1 cellular context compared by ENCODE assay signal in the genomic region with DNA sequence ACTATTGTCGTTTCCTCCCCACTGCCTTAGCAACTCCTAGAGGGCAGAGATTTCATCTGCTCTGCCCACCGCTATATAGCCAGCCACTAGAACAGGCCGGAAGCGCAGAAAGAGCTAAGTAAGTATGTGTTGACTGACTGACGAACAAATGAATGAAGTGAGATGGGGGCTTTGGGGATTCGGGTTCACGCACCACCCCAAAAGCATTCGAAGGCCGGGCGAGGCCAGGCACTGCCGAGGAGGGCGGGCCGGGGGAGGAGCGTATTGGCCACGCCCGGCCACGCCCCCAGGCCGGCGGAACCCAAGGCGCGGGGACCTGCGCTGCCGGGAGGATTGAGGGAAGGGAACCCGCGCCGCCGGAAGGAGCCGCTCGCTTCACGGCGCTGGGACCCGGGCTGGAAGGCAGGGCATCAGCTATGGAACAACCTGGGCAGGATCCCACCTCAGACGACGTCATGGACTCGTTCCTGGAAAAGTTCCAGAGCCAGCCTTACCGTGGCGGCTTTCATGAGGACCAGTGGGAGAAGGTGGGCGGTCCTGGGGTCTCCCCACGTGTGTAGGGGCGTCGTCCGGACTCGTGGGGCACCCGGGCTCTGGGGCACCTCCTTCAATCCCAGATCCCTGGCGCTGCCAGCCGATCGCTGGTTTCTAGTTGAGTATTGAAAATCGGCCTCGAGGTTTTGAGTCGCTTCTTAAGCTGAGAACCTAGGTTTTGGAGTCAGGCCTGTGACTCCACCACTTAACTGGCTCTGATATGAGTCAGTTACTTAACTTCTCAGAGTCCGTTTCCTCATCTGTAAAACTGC.
TF ChIP-seq lines count a peak whose summit lies in the region.

A gene with protein sequence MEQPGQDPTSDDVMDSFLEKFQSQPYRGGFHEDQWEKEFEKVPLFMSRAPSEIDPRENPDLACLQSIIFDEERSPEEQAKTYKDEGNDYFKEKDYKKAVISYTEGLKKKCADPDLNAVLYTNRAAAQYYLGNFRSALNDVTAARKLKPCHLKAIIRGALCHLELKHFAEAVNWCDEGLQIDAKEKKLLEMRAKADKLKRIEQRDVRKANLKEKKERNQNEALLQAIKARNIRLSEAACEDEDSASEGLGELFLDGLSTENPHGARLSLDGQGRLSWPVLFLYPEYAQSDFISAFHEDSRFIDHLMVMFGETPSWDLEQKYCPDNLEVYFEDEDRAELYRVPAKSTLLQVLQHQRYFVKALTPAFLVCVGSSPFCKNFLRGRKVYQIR (plus strand): TSS at position 369 of the 806 bp plus-strand sequence. CDS start 48 bp downstream, at position 417.

TF ChIP-seq in HepG2, 621 proteins besides CTCF, POLR2A, EP300 and RAD21 (continued from another document and continues in another):
- TF ChIP-seq, protein P1, sequence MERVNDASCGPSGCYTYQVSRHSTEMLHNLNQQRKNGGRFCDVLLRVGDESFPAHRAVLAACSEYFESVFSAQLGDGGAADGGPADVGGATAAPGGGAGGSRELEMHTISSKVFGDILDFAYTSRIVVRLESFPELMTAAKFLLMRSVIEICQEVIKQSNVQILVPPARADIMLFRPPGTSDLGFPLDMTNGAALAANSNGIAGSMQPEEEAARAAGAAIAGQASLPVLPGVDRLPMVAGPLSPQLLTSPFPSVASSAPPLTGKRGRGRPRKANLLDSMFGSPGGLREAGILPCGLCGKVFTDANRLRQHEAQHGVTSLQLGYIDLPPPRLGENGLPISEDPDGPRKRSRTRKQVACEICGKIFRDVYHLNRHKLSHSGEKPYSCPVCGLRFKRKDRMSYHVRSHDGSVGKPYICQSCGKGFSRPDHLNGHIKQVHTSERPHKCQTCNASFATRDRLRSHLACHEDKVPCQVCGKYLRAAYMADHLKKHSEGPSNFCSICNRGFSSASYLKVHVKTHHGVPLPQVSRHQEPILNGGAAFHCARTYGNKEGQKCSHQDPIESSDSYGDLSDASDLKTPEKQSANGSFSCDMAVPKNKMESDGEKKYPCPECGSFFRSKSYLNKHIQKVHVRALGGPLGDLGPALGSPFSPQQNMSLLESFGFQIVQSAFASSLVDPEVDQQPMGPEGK (CRISPR knock-in tag; IDR thresholded peaks at IDR 0.05), result peak; percentile 56; the same call in 1 of the 2 replicates
- TF ChIP-seq ZSCAN29 (CRISPR knock-in tag; conservative IDR thresholded peaks at IDR 0.05), result 0 out of 2 replicates have a peak, but pooled peaks have one; percentile 77
- TF ChIP-seq, protein P2, sequence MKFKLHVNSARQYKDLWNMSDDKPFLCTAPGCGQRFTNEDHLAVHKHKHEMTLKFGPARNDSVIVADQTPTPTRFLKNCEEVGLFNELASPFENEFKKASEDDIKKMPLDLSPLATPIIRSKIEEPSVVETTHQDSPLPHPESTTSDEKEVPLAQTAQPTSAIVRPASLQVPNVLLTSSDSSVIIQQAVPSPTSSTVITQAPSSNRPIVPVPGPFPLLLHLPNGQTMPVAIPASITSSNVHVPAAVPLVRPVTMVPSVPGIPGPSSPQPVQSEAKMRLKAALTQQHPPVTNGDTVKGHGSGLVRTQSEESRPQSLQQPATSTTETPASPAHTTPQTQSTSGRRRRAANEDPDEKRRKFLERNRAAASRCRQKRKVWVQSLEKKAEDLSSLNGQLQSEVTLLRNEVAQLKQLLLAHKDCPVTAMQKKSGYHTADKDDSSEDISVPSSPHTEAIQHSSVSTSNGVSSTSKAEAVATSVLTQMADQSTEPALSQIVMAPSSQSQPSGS (CRISPR knock-in tag; IDR thresholded peaks at IDR 0.05), result peak; percentile 86
- TF ChIP-seq, protein P3, sequence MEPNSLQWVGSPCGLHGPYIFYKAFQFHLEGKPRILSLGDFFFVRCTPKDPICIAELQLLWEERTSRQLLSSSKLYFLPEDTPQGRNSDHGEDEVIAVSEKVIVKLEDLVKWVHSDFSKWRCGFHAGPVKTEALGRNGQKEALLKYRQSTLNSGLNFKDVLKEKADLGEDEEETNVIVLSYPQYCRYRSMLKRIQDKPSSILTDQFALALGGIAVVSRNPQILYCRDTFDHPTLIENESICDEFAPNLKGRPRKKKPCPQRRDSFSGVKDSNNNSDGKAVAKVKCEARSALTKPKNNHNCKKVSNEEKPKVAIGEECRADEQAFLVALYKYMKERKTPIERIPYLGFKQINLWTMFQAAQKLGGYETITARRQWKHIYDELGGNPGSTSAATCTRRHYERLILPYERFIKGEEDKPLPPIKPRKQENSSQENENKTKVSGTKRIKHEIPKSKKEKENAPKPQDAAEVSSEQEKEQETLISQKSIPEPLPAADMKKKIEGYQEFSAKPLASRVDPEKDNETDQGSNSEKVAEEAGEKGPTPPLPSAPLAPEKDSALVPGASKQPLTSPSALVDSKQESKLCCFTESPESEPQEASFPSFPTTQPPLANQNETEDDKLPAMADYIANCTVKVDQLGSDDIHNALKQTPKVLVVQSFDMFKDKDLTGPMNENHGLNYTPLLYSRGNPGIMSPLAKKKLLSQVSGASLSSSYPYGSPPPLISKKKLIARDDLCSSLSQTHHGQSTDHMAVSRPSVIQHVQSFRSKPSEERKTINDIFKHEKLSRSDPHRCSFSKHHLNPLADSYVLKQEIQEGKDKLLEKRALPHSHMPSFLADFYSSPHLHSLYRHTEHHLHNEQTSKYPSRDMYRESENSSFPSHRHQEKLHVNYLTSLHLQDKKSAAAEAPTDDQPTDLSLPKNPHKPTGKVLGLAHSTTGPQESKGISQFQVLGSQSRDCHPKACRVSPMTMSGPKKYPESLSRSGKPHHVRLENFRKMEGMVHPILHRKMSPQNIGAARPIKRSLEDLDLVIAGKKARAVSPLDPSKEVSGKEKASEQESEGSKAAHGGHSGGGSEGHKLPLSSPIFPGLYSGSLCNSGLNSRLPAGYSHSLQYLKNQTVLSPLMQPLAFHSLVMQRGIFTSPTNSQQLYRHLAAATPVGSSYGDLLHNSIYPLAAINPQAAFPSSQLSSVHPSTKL (CRISPR knock-in tag; IDR thresholded peaks at IDR 0.05), result peak; percentile 63
- TF ChIP-seq CHD4 (IDR thresholded peaks at IDR 0.05; ENCODE audit: borderline replicate concordance, low read length), result no peak
- peak; percentile 91; the same call in 1 of the 2 replicates for TF ChIP-seq ZNF331 (CRISPR knock-in tag; IDR thresholded peaks at IDR 0.05)
- 0 out of 2 replicates have a peak, but pooled peaks have one; percentile 82 for TF ChIP-seq SMAD1 (CRISPR knock-in tag; IDR thresholded peaks at IDR 0.05; ENCODE audit: borderline replicate concordance, low read depth)
- 0 out of 2 replicates have a peak, but pooled peaks have one; percentile 56 for TF ChIP-seq BRCA1 (CRISPR knock-in tag; IDR thresholded peaks at IDR 0.05)
- peak; percentile 99 for TF ChIP-seq KAT8 (CRISPR knock-in tag; IDR thresholded peaks at IDR 0.05)
- no peak for TF ChIP-seq ZNF816 (CRISPR knock-in tag; IDR thresholded peaks at IDR 0.05; ENCODE audit: borderline replicate concordance)
- no peak; the same call in 1 of the 2 replicates for TF ChIP-seq KDM1A (CRISPR knock-in tag; IDR thresholded peaks at IDR 0.05)
- peak; percentile 87; the same call in 1 of the 2 replicates for TF ChIP-seq ZNF33B (CRISPR knock-in tag; IDR thresholded peaks at IDR 0.05)
- peak; percentile 77; the same call in 1 of the 2 replicates for TF ChIP-seq ZNF12 (CRISPR knock-in tag; IDR thresholded peaks at IDR 0.05)
- TF ChIP-seq GABPA (IDR thresholded peaks at IDR 0.05; ENCODE audit: low read depth, low read length), result peak; percentile 100
- TF ChIP-seq GABPA (CRISPR knock-in tag; IDR thresholded peaks at IDR 0.05; ENCODE audit: low read depth), result peak; percentile 94
- TF ChIP-seq, protein P4, sequence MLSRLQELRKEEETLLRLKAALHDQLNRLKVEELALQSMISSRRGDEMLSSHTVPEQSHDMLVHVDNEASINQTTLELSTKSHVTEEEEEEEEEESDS (CRISPR knock-in tag; IDR thresholded peaks at IDR 0.05; ENCODE audit: borderline replicate concordance), result peak; percentile 71; the same call in 1 of the 2 replicates
- TF ChIP-seq ZNF343 (CRISPR knock-in tag; IDR thresholded peaks at IDR 0.05), result peak; percentile 96
- TF ChIP-seq ZNF782 (CRISPR knock-in tag; IDR thresholded peaks at IDR 0.05; ENCODE audit: borderline replicate concordance), result peak; percentile 86; the same call in 1 of the 2 replicates
- TF ChIP-seq ZBTB7A (CRISPR knock-in tag; IDR thresholded peaks at IDR 0.05), result no peak
- peak; percentile 65; the same call in 1 of the 2 replicates for TF ChIP-seq ZBTB21 (CRISPR knock-in tag; IDR thresholded peaks at IDR 0.05)
- peak; percentile 98 for TF ChIP-seq ZNF747 (CRISPR knock-in tag; IDR thresholded peaks at IDR 0.05; ENCODE audit: borderline replicate concordance)
- TF ChIP-seq, protein P5, sequence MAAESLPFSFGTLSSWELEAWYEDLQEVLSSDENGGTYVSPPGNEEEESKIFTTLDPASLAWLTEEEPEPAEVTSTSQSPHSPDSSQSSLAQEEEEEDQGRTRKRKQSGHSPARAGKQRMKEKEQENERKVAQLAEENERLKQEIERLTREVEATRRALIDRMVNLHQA (CRISPR knock-in tag; IDR thresholded peaks at IDR 0.05), result no peak
- TF ChIP-seq PITX1 (CRISPR knock-in tag; IDR thresholded peaks at IDR 0.05), result peak; percentile 69; the same call in 1 of the 2 replicates
- TF ChIP-seq, protein P6, sequence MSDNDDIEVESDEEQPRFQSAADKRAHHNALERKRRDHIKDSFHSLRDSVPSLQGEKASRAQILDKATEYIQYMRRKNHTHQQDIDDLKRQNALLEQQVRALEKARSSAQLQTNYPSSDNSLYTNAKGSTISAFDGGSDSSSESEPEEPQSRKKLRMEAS (IDR thresholded peaks at IDR 0.05), result peak; percentile 91
- TF ChIP-seq, protein P7, sequence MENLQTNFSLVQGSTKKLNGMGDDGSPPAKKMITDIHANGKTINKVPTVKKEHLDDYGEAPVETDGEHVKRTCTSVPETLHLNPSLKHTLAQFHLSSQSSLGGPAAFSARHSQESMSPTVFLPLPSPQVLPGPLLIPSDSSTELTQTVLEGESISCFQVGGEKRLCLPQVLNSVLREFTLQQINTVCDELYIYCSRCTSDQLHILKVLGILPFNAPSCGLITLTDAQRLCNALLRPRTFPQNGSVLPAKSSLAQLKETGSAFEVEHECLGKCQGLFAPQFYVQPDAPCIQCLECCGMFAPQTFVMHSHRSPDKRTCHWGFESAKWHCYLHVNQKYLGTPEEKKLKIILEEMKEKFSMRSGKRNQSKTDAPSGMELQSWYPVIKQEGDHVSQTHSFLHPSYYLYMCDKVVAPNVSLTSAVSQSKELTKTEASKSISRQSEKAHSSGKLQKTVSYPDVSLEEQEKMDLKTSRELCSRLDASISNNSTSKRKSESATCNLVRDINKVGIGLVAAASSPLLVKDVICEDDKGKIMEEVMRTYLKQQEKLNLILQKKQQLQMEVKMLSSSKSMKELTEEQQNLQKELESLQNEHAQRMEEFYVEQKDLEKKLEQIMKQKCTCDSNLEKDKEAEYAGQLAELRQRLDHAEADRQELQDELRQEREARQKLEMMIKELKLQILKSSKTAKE (CRISPR knock-in tag; IDR thresholded peaks at IDR 0.05; ENCODE audit: borderline replicate concordance), result 0 out of 2 replicates have a peak, but pooled peaks have one; percentile 32
- TF ChIP-seq, protein P8, sequence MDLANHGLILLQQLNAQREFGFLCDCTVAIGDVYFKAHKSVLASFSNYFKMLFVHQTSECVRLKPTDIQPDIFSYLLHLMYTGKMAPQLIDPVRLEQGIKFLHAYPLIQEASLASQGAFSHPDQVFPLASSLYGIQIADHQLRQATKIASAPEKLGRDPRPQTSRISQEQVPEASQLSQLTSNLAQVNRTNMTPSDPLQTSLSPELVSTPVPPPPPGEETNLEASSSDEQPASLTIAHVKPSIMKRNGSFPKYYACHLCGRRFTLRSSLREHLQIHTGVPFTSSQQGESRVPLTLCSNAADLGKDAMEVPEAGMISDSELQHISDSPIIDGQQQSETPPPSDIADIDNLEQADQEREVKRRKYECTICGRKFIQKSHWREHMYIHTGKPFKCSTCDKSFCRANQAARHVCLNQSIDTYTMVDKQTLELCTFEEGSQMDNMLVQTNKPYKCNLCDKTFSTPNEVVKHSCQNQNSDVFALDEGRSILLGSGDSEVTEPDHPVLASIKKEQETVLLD (CRISPR knock-in tag; IDR thresholded peaks at IDR 0.05; ENCODE audit: low read depth), result 0 out of 2 replicates have a peak, but pooled peaks have one; percentile 60
- TF ChIP-seq ZNF878 (CRISPR knock-in tag; IDR thresholded peaks at IDR 0.05), result no peak
- 0 out of 2 replicates have a peak, but pooled peaks have one; percentile 89 for TF ChIP-seq ZFP82 (CRISPR knock-in tag; IDR thresholded peaks at IDR 0.05; ENCODE audit: borderline replicate concordance)
- 0 out of 2 replicates have a peak, but pooled peaks have one; percentile 23 for TF ChIP-seq ZNF225 (CRISPR knock-in tag; IDR thresholded peaks at IDR 0.05)
- TF ChIP-seq, protein P9, sequence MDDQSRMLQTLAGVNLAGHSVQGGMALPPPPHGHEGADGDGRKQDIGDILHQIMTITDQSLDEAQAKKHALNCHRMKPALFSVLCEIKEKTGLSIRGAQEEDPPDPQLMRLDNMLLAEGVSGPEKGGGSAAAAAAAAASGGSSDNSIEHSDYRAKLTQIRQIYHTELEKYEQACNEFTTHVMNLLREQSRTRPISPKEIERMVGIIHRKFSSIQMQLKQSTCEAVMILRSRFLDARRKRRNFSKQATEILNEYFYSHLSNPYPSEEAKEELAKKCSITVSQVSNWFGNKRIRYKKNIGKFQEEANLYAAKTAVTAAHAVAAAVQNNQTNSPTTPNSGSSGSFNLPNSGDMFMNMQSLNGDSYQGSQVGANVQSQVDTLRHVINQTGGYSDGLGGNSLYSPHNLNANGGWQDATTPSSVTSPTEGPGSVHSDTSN (CRISPR knock-in tag; IDR thresholded peaks at IDR 0.05; ENCODE audit: borderline replicate concordance), result no peak
- TF ChIP-seq ETV6 (CRISPR knock-in tag; conservative IDR thresholded peaks at IDR 0.05), result 0 out of 2 replicates have a peak, but pooled peaks have one; percentile 53
- TF ChIP-seq ZKSCAN8 (CRISPR knock-in tag; IDR thresholded peaks at IDR 0.05; ENCODE audit: borderline replicate concordance), result 0 out of 2 replicates have a peak, but pooled peaks have one; percentile 39
- TF ChIP-seq ZNF510 (CRISPR knock-in tag; IDR thresholded peaks at IDR 0.05; ENCODE audit: low read depth), result 0 out of 2 replicates have a peak, but pooled peaks have one; percentile 36
- peak; percentile 77 for TF ChIP-seq TBX2 (CRISPR knock-in tag; IDR thresholded peaks at IDR 0.05; ENCODE audit: borderline replicate concordance)
- TF ChIP-seq U2AF2 (IDR thresholded peaks at IDR 0.05; ENCODE audit: low read depth, low read length), result 0 out of 2 replicates have a peak, but pooled peaks have one; percentile 33
- TF ChIP-seq NR3C1 (CRISPR knock-in tag; IDR thresholded peaks at IDR 0.05), result no peak
- TF ChIP-seq ZNF329 (CRISPR knock-in tag; IDR thresholded peaks at IDR 0.05; ENCODE audit: low read depth), result 0 out of 2 replicates have a peak, but pooled peaks have one; percentile 49
- peak; percentile 60 for TF ChIP-seq ZNF143 (CRISPR knock-in tag; IDR thresholded peaks at IDR 0.05)
- TF ChIP-seq ZSCAN12 (CRISPR knock-in tag; IDR thresholded peaks at IDR 0.05), result peak; percentile 58; the same call in 1 of the 2 replicates
